9 cellular contexts compared by ENCODE assay signal in the genomic region with DNA sequence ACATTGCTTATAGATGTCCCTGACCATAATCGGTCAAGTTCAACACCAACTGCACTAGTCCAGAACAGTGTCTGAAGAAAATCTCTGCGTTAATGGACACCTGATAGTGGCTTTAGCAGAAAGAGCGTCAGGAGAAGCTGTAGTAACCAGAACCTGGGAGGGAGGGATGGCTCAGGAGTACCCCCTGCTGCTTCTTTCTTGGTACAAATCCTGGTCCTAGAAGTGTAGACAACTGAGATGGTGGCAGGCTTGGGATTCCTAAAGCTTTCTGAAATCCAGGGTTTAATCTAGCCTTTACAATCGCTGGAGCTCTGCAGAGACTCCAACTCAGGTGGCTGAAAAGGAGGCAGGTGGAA. TPM values are rescaled to one million over a fixed set of nuclear protein-coding genes. Genes with fewer than 3 reads are reported as not detected.
DNase-seq lines count a peak whose midpoint lies in the region; ATAC-seq and TF ChIP-seq lines count a peak whose summit lies in the region.
"Had no signal": no experiment of that assay in that cellular context is flagged by ENCODE, and none has a peak within 500 bp of the region (broad histone marks: within the 10 kb centered on the region; RNA-seq: fewer than 3 reads in every experiment).

No MANE protein-coding gene starts in this region.

- H3K36me3 ChIP-seq in Peyer's patch (peaks cover 0 to 3% (median 0%) of the 10 kb centered on the region in 3 donors), spleen (peaks cover 0 to 33% (median 0%) of the 10 kb centered on the region in 6 donors)

- ATAC-seq in HG03457 (IDR thresholded peaks at IDR 0.05; ENCODE audit: unreplicated experiment) = no peak

- H3K4me3 ChIP-seq in Peyer's patch (peak overlapping the region in 3 of 4 donors; percentile 13 to 46 (median 42)), fibroblast of mammary gland (ENCODE audit: control insufficient read depth, low read depth, low read length) (no peak overlapping the region), spleen (peak overlapping the region in 3 of 8 donors; percentile 0 to 88 (median 17))

- H3K27ac ChIP-seq in Peyer's patch = peak overlapping the region; percentile 98 to 100 (median 100)
- H3K27ac ChIP-seq in spleen = peak overlapping the region; percentile 75 to 99 (median 94)

- H3K27me3 ChIP-seq in Peyer's patch = no peaks in the 10 kb centered on the region
- no peaks in the 10 kb centered on the region for H3K27me3 ChIP-seq in spleen (replicated peaks in 1 of 7)

- H3K9me3 ChIP-seq in Peyer's patch (no peaks in the 10 kb centered on the region), spleen (no peaks in the 10 kb centered on the region)

- no peak for TF ChIP-seq CTCF in Peyer's patch (IDR thresholded peaks at IDR 0.05)
- peak; percentile 20 for TF ChIP-seq CTCF in fibroblast of mammary gland (conservative IDR thresholded peaks at IDR 0.05; ENCODE audit: control insufficient read depth, insufficient read depth, low read depth, low read length)
- TF ChIP-seq CTCF in spleen (IDR thresholded peaks at IDR 0.05 in 8 of 11, conservative IDR thresholded peaks at IDR 0.05 in 3 of 11) = no peak

- 73 to 88% (median 78%) methylated on average over 4 of the region's 4 CpGs for WGBS in spleen, 5 donors

- no peak for TF ChIP-seq POLR2A in Peyer's patch (IDR thresholded peaks at IDR 0.05)
- TF ChIP-seq POLR2A in spleen (IDR thresholded peaks at IDR 0.05) = no peak

- intact Hi-C loops in spleen (cut with DNase I; ENCODE audit: low total_unique reads) = no loop called here

- peak; percentile 43 for DNase-seq in DMS 273 (lab: John Stamatoyannopoulos, UW; ENCODE audit: unreplicated experiment)
- no peak for DNase-seq in DMS 273 treated with DMSO at 0.1 percent for 48 hours (lab: John Stamatoyannopoulos, UW)
- DNase-seq in Peyer's patch = no peak
- DNase-seq in fibroblast of mammary gland (ENCODE audit: low read depth) = no peak
- no peak for DNase-seq in spleen
- DNase-seq in HUDEP-2 (lab: John Stamatoyannopoulos, UW; ENCODE audit: unreplicated experiment in 76 of 76) = no peak
- no peak for DNase-seq in NCI-H2171 treated with DMSO at 0.1 percent for 48 hours (lab: John Stamatoyannopoulos, UW)
- DNase-seq: NCI-H1930 had no signal

- peaks cover 43 to 93% (median 56%) of the 10 kb centered on the region in 4 donors for H3K4me1 ChIP-seq in Peyer's patch
- peaks cover 71 to 100% (median 98%) of the 10 kb centered on the region in 6 donors for H3K4me1 ChIP-seq in spleen

RNA-seq across cellular contexts. Expression of a gene that starts 5.4 kb away (rescaled TPM):
- total RNA-seq in Peyer's patch = 10 to 100 TPM; 16.5 to 30.4 (median 24.7) TPM
- total RNA-seq in spleen = 10 to 100 TPM; 22.1 to 36.3 (median 32.1) TPM
- 10 to 100 TPM; 17.3 to 18.8 (median 18.0) TPM for polyA plus RNA-seq in spleen

RNA-seq across cellular contexts. Expression of a gene that starts 49.5 kb away (rescaled TPM):
- total RNA-seq in Peyer's patch (not detected), spleen (under 1 TPM in 1 of 7 donors, not detected in 6; 0.17 TPM)
- under 1 TPM in 2 of 3 donors, not detected in 1; 0.08 to 0.09 TPM for polyA plus RNA-seq in spleen
